In the genomic region with DNA sequence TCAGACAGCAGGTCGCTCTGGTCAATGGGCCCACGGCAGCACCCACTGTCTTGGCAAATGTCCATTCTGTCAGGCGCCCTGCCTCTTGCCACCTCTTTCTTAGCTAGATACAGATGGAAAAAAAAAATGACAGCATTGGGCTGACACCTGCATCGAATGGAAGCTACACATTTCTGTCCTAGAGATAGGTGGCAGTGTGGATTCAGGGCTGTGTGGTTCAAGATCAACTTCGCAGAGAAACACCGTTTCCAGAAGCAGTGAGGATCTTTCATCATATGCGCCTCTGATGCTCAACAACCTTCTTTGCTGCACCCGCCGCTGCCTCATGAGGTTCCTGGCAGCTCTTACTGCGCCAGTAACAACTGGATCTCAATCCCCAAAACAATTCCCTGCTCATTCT, we compare ENCODE assay signal across 14 cellular contexts.
DNase-seq lines count a peak whose midpoint lies in the region; ATAC-seq and TF ChIP-seq lines count a peak whose summit lies in the region.
"Had no signal": no experiment of that assay in that cellular context is flagged by ENCODE, and none has a peak within 500 bp of the region (broad histone marks: within the 10 kb centered on the region; RNA-seq: fewer than 3 reads in every experiment).

No MANE protein-coding gene starts in this region.

- H3K9me3 Mint-ChIP-seq in WTC11 (peaks cover 4% of the 10 kb centered on the region; the same call in 1 of the 2 replicates), osteocyte (ENCODE audit: unreplicated experiment) (no peaks in the 10 kb centered on the region)

- no peak overlapping the region for H3K27ac Mint-ChIP-seq in WTC11
- H3K27ac Mint-ChIP-seq in osteocyte (ENCODE audit: unreplicated experiment) = no peak overlapping the region
- H3K27ac Mint-ChIP-seq: immature natural killer cell, naive B cell had no signal

- TF ChIP-seq CTCF in WTC11 (IDR thresholded peaks at IDR 0.05) (no peak), osteocyte (IDR thresholded peaks at IDR 0.05) (peak; percentile 26)

- H3K4me3 Mint-ChIP-seq in WTC11 (no peak overlapping the region), osteocyte (ENCODE audit: unreplicated experiment) (no peak overlapping the region)
- H3K4me3 Mint-ChIP-seq: immature natural killer cell had no signal

- H3K4me1 Mint-ChIP-seq in WTC11 = no peaks in the 10 kb centered on the region
- peaks cover 5% of the 10 kb centered on the region for H3K4me1 Mint-ChIP-seq in osteocyte (ENCODE audit: unreplicated experiment)
- H3K4me1 Mint-ChIP-seq: immature natural killer cell, naive B cell had no signal

- H3K36me3 Mint-ChIP-seq in WTC11 (no peaks in the 10 kb centered on the region), osteocyte (ENCODE audit: unreplicated experiment) (no peaks in the 10 kb centered on the region)
- H3K36me3 Mint-ChIP-seq: immature natural killer cell, naive B cell had no signal

- DNase-seq in NCI-H187 treated with DMSO at 0.1 percent for 48 hours (lab: John Stamatoyannopoulos, UW) = peak; percentile 4
- no peak for DNase-seq in NCI-H187 (lab: John Stamatoyannopoulos, UW)
- peak; percentile 29 for DNase-seq in NCI-H1092 (lab: John Stamatoyannopoulos, UW)
- no peak for DNase-seq in WTC11 (ENCODE audit: low spot score)
- no peak for DNase-seq in osteocyte (ENCODE audit: extremely low spot score, unreplicated experiment)
- no peak for DNase-seq in GM19238 (ENCODE audit: insufficient read length, low spot score)
- DNase-seq in ecto neural progenitor cell (ENCODE audit: low spot score) = no peak
- DNase-seq: activated CD4-positive, alpha-beta T cell treated with anti-CD3 and anti-CD28 coated beads, Interleukin-2, amount 50 U/mL, for 1 hour; activated gamma-delta T cell; GDM1; immature natural killer cell; naive B cell; tibial artery had no signal

- CTCF ChIA-PET in WTC11 (lab: Charles Lee) = interaction anchor here (0.9 to 1.4 kb wide), 8 partner anchors 9 to 284 kb away, joined by 3 to 12 read pairs (median 5); no protein-coding TSS in a partner anchor

- POLR2A ChIA-PET in WTC11 (lab: Charles Lee) = no interaction called here

- no peaks in the 10 kb centered on the region; the same call in 1 of the 2 replicates for H3K27me3 Mint-ChIP-seq in WTC11 (ENCODE audit: low read depth)
- no peaks in the 10 kb centered on the region for H3K27me3 Mint-ChIP-seq in osteocyte (ENCODE audit: unreplicated experiment)

- ATAC-seq in WTC11 = peak; percentile 62
- ATAC-seq in GM18511 (IDR thresholded peaks at IDR 0.05; ENCODE audit: unreplicated experiment) = no peak

TF ChIP-seq in WTC11, 78 proteins besides CTCF, POLR2A, EP300 and RAD21:
- TF ChIP-seq, protein P1, sequence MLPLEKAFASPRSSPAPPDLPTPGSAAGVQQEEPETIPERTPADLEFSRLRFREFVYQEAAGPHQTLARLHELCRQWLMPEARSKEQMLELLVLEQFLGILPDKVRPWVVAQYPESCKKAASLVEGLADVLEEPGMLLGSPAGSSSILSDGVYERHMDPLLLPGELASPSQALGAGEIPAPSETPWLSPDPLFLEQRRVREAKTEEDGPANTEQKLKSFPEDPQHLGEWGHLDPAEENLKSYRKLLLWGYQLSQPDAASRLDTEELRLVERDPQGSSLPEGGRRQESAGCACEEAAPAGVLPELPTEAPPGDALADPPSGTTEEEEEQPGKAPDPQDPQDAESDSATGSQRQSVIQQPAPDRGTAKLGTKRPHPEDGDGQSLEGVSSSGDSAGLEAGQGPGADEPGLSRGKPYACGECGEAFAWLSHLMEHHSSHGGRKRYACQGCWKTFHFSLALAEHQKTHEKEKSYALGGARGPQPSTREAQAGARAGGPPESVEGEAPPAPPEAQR (CRISPR knock-in tag; IDR thresholded peaks at IDR 0.05) = no peak
- TF ChIP-seq, protein P2, sequence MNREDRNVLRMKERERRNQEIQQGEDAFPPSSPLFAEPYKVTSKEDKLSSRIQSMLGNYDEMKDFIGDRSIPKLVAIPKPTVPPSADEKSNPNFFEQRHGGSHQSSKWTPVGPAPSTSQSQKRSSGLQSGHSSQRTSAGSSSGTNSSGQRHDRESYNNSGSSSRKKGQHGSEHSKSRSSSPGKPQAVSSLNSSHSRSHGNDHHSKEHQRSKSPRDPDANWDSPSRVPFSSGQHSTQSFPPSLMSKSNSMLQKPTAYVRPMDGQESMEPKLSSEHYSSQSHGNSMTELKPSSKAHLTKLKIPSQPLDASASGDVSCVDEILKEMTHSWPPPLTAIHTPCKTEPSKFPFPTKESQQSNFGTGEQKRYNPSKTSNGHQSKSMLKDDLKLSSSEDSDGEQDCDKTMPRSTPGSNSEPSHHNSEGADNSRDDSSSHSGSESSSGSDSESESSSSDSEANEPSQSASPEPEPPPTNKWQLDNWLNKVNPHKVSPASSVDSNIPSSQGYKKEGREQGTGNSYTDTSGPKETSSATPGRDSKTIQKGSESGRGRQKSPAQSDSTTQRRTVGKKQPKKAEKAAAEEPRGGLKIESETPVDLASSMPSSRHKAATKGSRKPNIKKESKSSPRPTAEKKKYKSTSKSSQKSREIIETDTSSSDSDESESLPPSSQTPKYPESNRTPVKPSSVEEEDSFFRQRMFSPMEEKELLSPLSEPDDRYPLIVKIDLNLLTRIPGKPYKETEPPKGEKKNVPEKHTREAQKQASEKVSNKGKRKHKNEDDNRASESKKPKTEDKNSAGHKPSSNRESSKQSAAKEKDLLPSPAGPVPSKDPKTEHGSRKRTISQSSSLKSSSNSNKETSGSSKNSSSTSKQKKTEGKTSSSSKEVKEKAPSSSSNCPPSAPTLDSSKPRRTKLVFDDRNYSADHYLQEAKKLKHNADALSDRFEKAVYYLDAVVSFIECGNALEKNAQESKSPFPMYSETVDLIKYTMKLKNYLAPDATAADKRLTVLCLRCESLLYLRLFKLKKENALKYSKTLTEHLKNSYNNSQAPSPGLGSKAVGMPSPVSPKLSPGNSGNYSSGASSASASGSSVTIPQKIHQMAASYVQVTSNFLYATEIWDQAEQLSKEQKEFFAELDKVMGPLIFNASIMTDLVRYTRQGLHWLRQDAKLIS (CRISPR knock-in tag; IDR thresholded peaks at IDR 0.05; ENCODE audit: borderline replicate concordance) = no peak
- TF ChIP-seq FOXP1 (CRISPR knock-in tag; IDR thresholded peaks at IDR 0.05; ENCODE audit: borderline replicate concordance) (no peak), CREB1 (CRISPR knock-in tag; IDR thresholded peaks at IDR 0.05) (no peak), ATF1 (CRISPR knock-in tag; IDR thresholded peaks at IDR 0.05) (no peak), MYBL2 (CRISPR knock-in tag; IDR thresholded peaks at IDR 0.05) (no peak), NR3C1 (CRISPR knock-in tag; conservative IDR thresholded peaks at IDR 0.05; ENCODE audit: low read depth) (no peak)
TF ChIP-seq in WTC11: peak in this region for 0.

Comparison
In these comparisons a context has a peak if more than half of its experiments do, and no peak if none do; other contexts are left out.
1. DNase-seq: peak in NCI-H187 treated with DMSO at 0.1 percent for 48 hours (single experiment) and NCI-H1092 (single experiment); none in NCI-H187 (0 of 2), WTC11 (single experiment), osteocyte (single experiment), GM19238 (single experiment) and ecto neural progenitor cell (single experiment).